In the genomic region with DNA sequence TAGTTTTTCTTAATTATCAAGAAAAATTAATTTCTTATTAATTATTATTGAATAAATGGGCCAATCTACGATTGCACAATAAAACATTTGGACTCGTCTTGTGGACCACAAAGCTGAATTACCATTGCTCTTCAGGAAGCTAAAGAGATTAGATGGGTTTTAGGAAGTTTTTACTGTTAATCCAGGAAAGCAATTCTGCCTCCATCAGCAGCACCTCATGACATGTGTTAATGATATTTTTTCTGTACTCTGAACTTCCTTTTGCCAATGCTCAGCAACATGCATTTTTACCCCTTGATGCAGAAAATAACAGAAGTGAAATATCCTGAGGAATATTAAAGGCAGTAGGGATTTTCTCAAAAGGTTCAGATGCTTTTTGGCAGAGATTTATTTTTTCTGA, we compare ENCODE assay signal across 24 cellular contexts. TPM values are rescaled to one million over a fixed set of nuclear protein-coding genes. Genes with fewer than 3 reads are reported as not detected.
"Had no signal": no experiment of that assay in that cellular context is flagged by ENCODE, and none has a peak within 500 bp of the region (broad histone marks: within the 10 kb centered on the region; RNA-seq: fewer than 3 reads in every experiment).

No MANE protein-coding gene starts in this region.

- H3K36me3 ChIP-seq: colonic mucosa, esophagus muscularis mucosa, gastrocnemius medialis, neutrophil, pancreas, right lobe of liver, stomach, thyroid gland had no signal

- FAIRE-seq: endothelial cell of umbilical vein, keratinocyte, pancreas, small intestine had no signal

- H3K27ac Mint-ChIP-seq: dendritic cell treated with granulocyte-macrophage colony-stimulating factor and Interleukin-4, amounts not matched to agents 40 ng/mL and 50 ng/mL, for 4 days; memory B cell; natural killer cell had no signal

- H3K4me3 ChIP-seq: colonic mucosa, esophagus muscularis mucosa, gastrocnemius medialis, lung, pancreas, right lobe of liver, stomach, thyroid gland had no signal

- H3K4me3 Mint-ChIP-seq: dendritic cell treated with granulocyte-macrophage colony-stimulating factor and Interleukin-4, amounts not matched to agents 40 ng/mL and 50 ng/mL, for 4 days; memory B cell; natural killer cell had no signal

- DNase-seq: colonic mucosa; effector CD8-positive, alpha-beta T cell; gastrocnemius medialis; head of caudate nucleus; natural killer cell; pancreas; right lobe of liver; small intestine; stimulated activated CD4-positive, alpha-beta T cell treated with anti-CD3 and anti-CD28 coated beads, Interleukin-12 subunit alpha, Interleukin-12 subunit beta, amount 100 ng/mL, for 4 hours; stimulated activated CD4-positive, alpha-beta T cell treated with anti-CD3 and anti-CD28 coated beads, Interleukin-1b, Interleukin-23, amount 100 ng/mL, for 48 hours; stimulated activated CD4-positive, alpha-beta T cell treated with anti-CD3 and anti-CD28 coated beads, Interleukin-4, amount 100 ng/mL, for 1 hour; stimulated activated CD8-positive, alpha-beta memory T cell treated with anti-CD3 and anti-CD28 coated beads, Interleukin-4, amount 100 ng/mL, for 48 hours; stimulated activated naive CD4-positive, alpha-beta T cell treated with Interleukin-2 at 50 U/mL for 16 hours; stomach; thyroid gland; trophoblast cell had no signal

- H3K9me3 ChIP-seq: colonic mucosa, gastrocnemius medialis, neutrophil, pancreas, right lobe of liver, thyroid gland had no signal

- H3K27ac ChIP-seq: colonic mucosa, esophagus muscularis mucosa, gastrocnemius medialis, neutrophil, pancreas, right lobe of liver, stomach, thyroid gland had no signal

- H3K4me1 Mint-ChIP-seq: memory B cell had no signal

- H3K9me3 Mint-ChIP-seq: natural killer cell had no signal

- H3K4me1 ChIP-seq: colonic mucosa, esophagus muscularis mucosa, gastrocnemius medialis, pancreas, right lobe of liver, thyroid gland had no signal

- H3K27me3 Mint-ChIP-seq: dendritic cell treated with granulocyte-macrophage colony-stimulating factor and Interleukin-4, amounts not matched to agents 40 ng/mL and 50 ng/mL, for 4 days; memory B cell had no signal

- H3K27me3 ChIP-seq: colonic mucosa, gastrocnemius medialis, neutrophil, pancreas, right lobe of liver, stomach, thyroid gland had no signal

- ATAC-seq: gastrocnemius medialis, natural killer cell, pancreas had no signal

- H3K36me3 Mint-ChIP-seq: memory B cell, natural killer cell had no signal

RNA-seq across cellular contexts. Expression of gene HS3ST3A1, which starts 37.8 kb away (rescaled TPM):
- total RNA-seq: endothelial cell of umbilical vein, ureter had no signal
- polyA plus RNA-seq: endothelial cell of umbilical vein had no signal
